Comparison of ENCODE assay signal across 17 cellular contexts in the genomic region with DNA sequence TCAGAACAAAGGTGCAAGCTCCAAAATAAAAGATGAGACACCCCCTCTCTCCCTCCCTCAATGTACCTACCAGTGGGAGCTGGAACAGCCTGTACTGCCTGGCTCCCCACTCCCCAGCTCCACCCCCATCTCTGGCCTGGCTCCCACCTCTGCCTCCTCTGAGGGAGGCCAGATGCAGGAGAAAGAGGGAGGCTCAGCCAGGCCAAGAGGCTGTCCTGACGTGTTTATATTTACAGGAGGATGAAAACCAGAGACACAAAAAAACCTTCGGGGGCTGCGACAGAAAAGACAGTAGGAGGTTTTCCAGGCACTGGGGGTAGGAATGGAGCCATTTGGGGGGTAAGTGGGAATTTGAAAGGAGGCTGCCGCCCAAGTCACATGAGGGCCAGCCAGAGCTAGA. TPM values are rescaled to one million over a fixed set of nuclear protein-coding genes. Genes with fewer than 3 reads are reported as not detected.
DNase-seq lines count a peak whose midpoint lies in the region; ATAC-seq and TF ChIP-seq lines count a peak whose summit lies in the region.
"Had no signal": no experiment of that assay in that cellular context is flagged by ENCODE, and none has a peak within 500 bp of the region (broad histone marks: within the 10 kb centered on the region; RNA-seq: fewer than 3 reads in every experiment).

No MANE protein-coding gene starts in this region.

- H2BK5ac ChIP-seq in mesenchymal stem cell (ENCODE audit: low read depth, low read length, poor library complexity, severe bottlenecking): no peak overlapping the region

- TF ChIP-seq CTCF in WTC11 (IDR thresholded peaks at IDR 0.05) (no peak), GM13976 (IDR thresholded peaks at IDR 0.05; ENCODE audit: borderline replicate concordance, control extremely low read depth, extremely low read depth, insufficient read depth, missing control alignments) (no peak), foreskin keratinocyte (conservative IDR thresholded peaks at IDR 0.05) (no peak)

- peak overlapping the region; percentile 41 for H4K91ac ChIP-seq in mesenchymal stem cell (ENCODE audit: low read length)

- peak overlapping the region; percentile 47 for H3K27ac Mint-ChIP-seq in T-helper 1 cell treated with Interleukin-12 subunit alpha and Interleukin-12 subunit beta and Interleukin-4 antibody, amounts not matched to agents 30 μg/mL and 1 μg/mL, for 36 hours
- peak overlapping the region; percentile 43; the same call in 1 of the 2 replicates for H3K27ac Mint-ChIP-seq in WTC11
- H3K27ac Mint-ChIP-seq in stimulated activated memory B cell treated with anti-CD40 and anti-IgM and Interleukin-4, amounts not matched to agents 10 μg/mL and 1 μg/mL and 100 μg/mL, for 72 hours: peak overlapping the region; percentile 58

- H2AK5ac ChIP-seq in mesenchymal stem cell (ENCODE audit: low read length, severe bottlenecking): no peak overlapping the region

- DNase-seq in T-helper 1 cell (no peak), WTC11 (ENCODE audit: low spot score) (no peak), mesenchymal stem cell (peak; percentile 84), GM13976 (ENCODE audit: low spot score) (no peak), foreskin keratinocyte (no peak), NCI-H2107 treated with DMSO at 0.1 percent for 48 hours (lab: John Stamatoyannopoulos, UW; ENCODE audit: unreplicated experiment) (no peak)
- DNase-seq: Caco-2, midbrain, NCI-H187, NCI-H82 had no signal

- H3K9me3 Mint-ChIP-seq in T-helper 1 cell treated with Interleukin-12 subunit alpha and Interleukin-12 subunit beta and Interleukin-4 antibody, amounts not matched to agents 30 μg/mL and 1 μg/mL, for 36 hours: no peaks in the 10 kb centered on the region
- H3K9me3 Mint-ChIP-seq in WTC11: 0 out of 2 replicates have a peak, but pooled peaks cover under 1% of the 10 kb centered on the region
- peaks cover 2% of the 10 kb centered on the region for H3K9me3 Mint-ChIP-seq in stimulated activated memory B cell treated with anti-CD40 and anti-IgM and Interleukin-4, amounts not matched to agents 10 μg/mL and 1 μg/mL and 100 μg/mL, for 72 hours

- no peak overlapping the region for H3K4me2 ChIP-seq in mesenchymal stem cell (ENCODE audit: low read length, poor library complexity, severe bottlenecking)

- H3K27ac ChIP-seq in mesenchymal stem cell (ENCODE audit: low read length, poor library complexity, severe bottlenecking) (no peak overlapping the region), foreskin keratinocyte (no peak overlapping the region)
- H3K27ac ChIP-seq: 22Rv1, coronary artery, right atrium auricular region, tibial artery had no signal

- in situ Hi-C loops in GM13976 (cut with MboI; ENCODE audit: low sequenced_read_pairs, unreplicated experiment): loop anchor here (25.0 kb wide), 1 partner anchor 294 kb away; a partner anchor contains a TSS

- H3K18ac ChIP-seq in mesenchymal stem cell (ENCODE audit: low read depth in 1 of 2, low read length in 2 of 2): peak overlapping the region; percentile 43 to 90

- no peak overlapping the region for H3K14ac ChIP-seq in mesenchymal stem cell (ENCODE audit: low read length in 2 of 2)

- no peak for ATAC-seq in WTC11
- no peak for ATAC-seq in stimulated activated memory B cell treated with anti-CD40 and anti-IgM and Interleukin-4, amounts not matched to agents 10 μg/mL and 1 μg/mL and 100 μg/mL, for 72 hours
- ATAC-seq in foreskin keratinocyte: no peak
- ATAC-seq: K562 had no signal

- H3K9ac ChIP-seq in mesenchymal stem cell (ENCODE audit: low read length): peak overlapping the region; percentile 93

- H3K4ac ChIP-seq in mesenchymal stem cell (ENCODE audit: low read depth in 1 of 2, low read length in 2 of 2): no peak overlapping the region

- H2AFZ ChIP-seq in mesenchymal stem cell (ENCODE audit: low read depth, low read length): no peak overlapping the region

- H3K4me3 ChIP-seq in mesenchymal stem cell (ENCODE audit: insufficient read depth in 1 of 2, low read depth in 1 of 2, low read length in 2 of 2): peak overlapping the region in 1 of 2 experiments; percentile 62
- H3K4me3 ChIP-seq: coronary artery, K562, right atrium auricular region, tibial artery had no signal

- peaks cover 0 to 6% of the 10 kb centered on the region in 2 experiments for H3K36me3 ChIP-seq in mesenchymal stem cell (ENCODE audit: control insufficient read depth in 1 of 2, insufficient read depth in 2 of 2, low read depth in 1 of 2, low read length in 2 of 2)
- H3K36me3 ChIP-seq: right atrium auricular region, tibial artery had no signal

- H3K36me3 Mint-ChIP-seq in T-helper 1 cell treated with Interleukin-12 subunit alpha and Interleukin-12 subunit beta and Interleukin-4 antibody, amounts not matched to agents 30 μg/mL and 1 μg/mL, for 36 hours (ENCODE audit: low read depth): peaks cover 30% of the 10 kb centered on the region
- H3K36me3 Mint-ChIP-seq in WTC11: no peaks in the 10 kb centered on the region
- peaks cover 41% of the 10 kb centered on the region for H3K36me3 Mint-ChIP-seq in stimulated activated memory B cell treated with anti-CD40 and anti-IgM and Interleukin-4, amounts not matched to agents 10 μg/mL and 1 μg/mL and 100 μg/mL, for 72 hours

- peak overlapping the region; percentile 3 for H2BK120ac ChIP-seq in mesenchymal stem cell (ENCODE audit: low read depth, low read length)

- no peak overlapping the region for H3K4me3 Mint-ChIP-seq in T-helper 1 cell treated with Interleukin-12 subunit alpha and Interleukin-12 subunit beta and Interleukin-4 antibody, amounts not matched to agents 30 μg/mL and 1 μg/mL, for 36 hours
- no peak overlapping the region for H3K4me3 Mint-ChIP-seq in WTC11
- H3K4me3 Mint-ChIP-seq in stimulated activated memory B cell treated with anti-CD40 and anti-IgM and Interleukin-4, amounts not matched to agents 10 μg/mL and 1 μg/mL and 100 μg/mL, for 72 hours: no peak overlapping the region

- H3K27me3 ChIP-seq in mesenchymal stem cell (ENCODE audit: control insufficient read depth in 1 of 2, insufficient read depth in 1 of 2, low read length in 2 of 2): peaks cover 0 to 10% of the 10 kb centered on the region in 2 experiments
- no peaks in the 10 kb centered on the region for H3K27me3 ChIP-seq in foreskin keratinocyte
- H3K27me3 ChIP-seq: right atrium auricular region, tibial artery had no signal

- 8% methylated on average over 4 of the region's 4 CpGs for WGBS in mesenchymal stem cell

- CTCF ChIA-PET in WTC11 (lab: Charles Lee): interaction anchor here (1.0 kb wide), 1 partner anchor 14 kb away, joined by 3 read pairs; no protein-coding TSS in a partner anchor

- no peaks in the 10 kb centered on the region for H3K4me1 ChIP-seq in mesenchymal stem cell (ENCODE audit: control insufficient read depth, insufficient read depth, low read depth, low read length)
- H3K4me1 ChIP-seq in foreskin keratinocyte: no peaks in the 10 kb centered on the region
- H3K4me1 ChIP-seq: Caco-2, right atrium auricular region had no signal

- POLR2A ChIA-PET in WTC11 (lab: Charles Lee): no interaction called here

- peaks cover 3% of the 10 kb centered on the region for H3K4me1 Mint-ChIP-seq in T-helper 1 cell treated with Interleukin-12 subunit alpha and Interleukin-12 subunit beta and Interleukin-4 antibody, amounts not matched to agents 30 μg/mL and 1 μg/mL, for 36 hours (ENCODE audit: low read depth)
- no peaks in the 10 kb centered on the region for H3K4me1 Mint-ChIP-seq in WTC11
- H3K4me1 Mint-ChIP-seq in stimulated activated memory B cell treated with anti-CD40 and anti-IgM and Interleukin-4, amounts not matched to agents 10 μg/mL and 1 μg/mL and 100 μg/mL, for 72 hours: peaks cover 22% of the 10 kb centered on the region

- H3K27me3 Mint-ChIP-seq in T-helper 1 cell treated with Interleukin-12 subunit alpha and Interleukin-12 subunit beta and Interleukin-4 antibody, amounts not matched to agents 30 μg/mL and 1 μg/mL, for 36 hours (ENCODE audit: low read depth): no peaks in the 10 kb centered on the region
- H3K27me3 Mint-ChIP-seq in WTC11 (ENCODE audit: low read depth): peaks cover 24% of the 10 kb centered on the region
- H3K27me3 Mint-ChIP-seq in stimulated activated memory B cell treated with anti-CD40 and anti-IgM and Interleukin-4, amounts not matched to agents 10 μg/mL and 1 μg/mL and 100 μg/mL, for 72 hours: no peaks in the 10 kb centered on the region

- H2BK15ac ChIP-seq in mesenchymal stem cell (ENCODE audit: low read depth, poor library complexity, severe bottlenecking): peak overlapping the region; percentile 20

- H4K8ac ChIP-seq in mesenchymal stem cell (ENCODE audit: low read length): peak overlapping the region; percentile 82

- H3K23ac ChIP-seq in mesenchymal stem cell (ENCODE audit: low read length in 2 of 2): no peak overlapping the region

- H3K79me1 ChIP-seq in mesenchymal stem cell (replicated peaks; ENCODE audit: low read length, poor library complexity, severe bottlenecking): no peaks in the 10 kb centered on the region

- H3K9me3 ChIP-seq in mesenchymal stem cell (ENCODE audit: control insufficient read depth, low read length): no peaks in the 10 kb centered on the region
- H3K9me3 ChIP-seq: Caco-2, right atrium auricular region, tibial artery had no signal

- H2BK12ac ChIP-seq in mesenchymal stem cell (ENCODE audit: low read length in 2 of 2): peak overlapping the region in 1 of 2 experiments; percentile 31

TF ChIP-seq in WTC11, 78 proteins besides CTCF, POLR2A, EP300 and RAD21 (continues in another document):
- TF ChIP-seq, protein P1, sequence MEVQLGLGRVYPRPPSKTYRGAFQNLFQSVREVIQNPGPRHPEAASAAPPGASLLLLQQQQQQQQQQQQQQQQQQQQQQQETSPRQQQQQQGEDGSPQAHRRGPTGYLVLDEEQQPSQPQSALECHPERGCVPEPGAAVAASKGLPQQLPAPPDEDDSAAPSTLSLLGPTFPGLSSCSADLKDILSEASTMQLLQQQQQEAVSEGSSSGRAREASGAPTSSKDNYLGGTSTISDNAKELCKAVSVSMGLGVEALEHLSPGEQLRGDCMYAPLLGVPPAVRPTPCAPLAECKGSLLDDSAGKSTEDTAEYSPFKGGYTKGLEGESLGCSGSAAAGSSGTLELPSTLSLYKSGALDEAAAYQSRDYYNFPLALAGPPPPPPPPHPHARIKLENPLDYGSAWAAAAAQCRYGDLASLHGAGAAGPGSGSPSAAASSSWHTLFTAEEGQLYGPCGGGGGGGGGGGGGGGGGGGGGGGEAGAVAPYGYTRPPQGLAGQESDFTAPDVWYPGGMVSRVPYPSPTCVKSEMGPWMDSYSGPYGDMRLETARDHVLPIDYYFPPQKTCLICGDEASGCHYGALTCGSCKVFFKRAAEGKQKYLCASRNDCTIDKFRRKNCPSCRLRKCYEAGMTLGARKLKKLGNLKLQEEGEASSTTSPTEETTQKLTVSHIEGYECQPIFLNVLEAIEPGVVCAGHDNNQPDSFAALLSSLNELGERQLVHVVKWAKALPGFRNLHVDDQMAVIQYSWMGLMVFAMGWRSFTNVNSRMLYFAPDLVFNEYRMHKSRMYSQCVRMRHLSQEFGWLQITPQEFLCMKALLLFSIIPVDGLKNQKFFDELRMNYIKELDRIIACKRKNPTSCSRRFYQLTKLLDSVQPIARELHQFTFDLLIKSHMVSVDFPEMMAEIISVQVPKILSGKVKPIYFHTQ (CRISPR knock-in tag; IDR thresholded peaks at IDR 0.05): no peak

RNA-seq across cellular contexts. Expression of a gene that starts 19.7 kb away (rescaled TPM):
- total RNA-seq in WTC11 (2021) (46.1 to 56.1 TPM (median 48.3 TPM) in 3 replicates), foreskin keratinocyte (43.1 and 49.4 TPM in 2 replicates)
- polyA plus RNA-seq in mesenchymal stem cell (2013, experiment 1 of 2): 29.3 TPM
- polyA plus RNA-seq in mesenchymal stem cell (2013, experiment 2 of 2): 28.8 TPM
- polyA plus RNA-seq in foreskin keratinocyte: 17.9 and 19.2 TPM in 2 replicates
